14 cellular contexts compared by ENCODE assay signal in genomic region chr1:27361044-27361402, GRCh38. TPM values are rescaled to one million over a fixed set of nuclear protein-coding genes. Genes with fewer than 3 reads are reported as not detected.
DNase-seq lines count a peak whose midpoint lies in the region; ATAC-seq and TF ChIP-seq lines count a peak whose summit lies in the region.
"Had no signal": no experiment of that assay in that cellular context is flagged by ENCODE, and none has a peak within 500 bp of the region (broad histone marks: within the 10 kb centered on the region; RNA-seq: fewer than 3 reads in every experiment).

No MANE protein-coding gene starts in this region.

- peak overlapping the region in 2 of 8 donors; percentile 35 to 39 for H3K27ac Mint-ChIP-seq in CD8-positive, alpha-beta memory T cell
- H3K27ac Mint-ChIP-seq in endodermal cell: no peak overlapping the region
- H3K27ac Mint-ChIP-seq in nephron progenitor cell: no peak overlapping the region
- H3K27ac Mint-ChIP-seq: activated CD8-positive, alpha-beta T cell treated with anti-CD3 and anti-CD28 coated beads for 36 hours had no signal

- 33% methylated on average over 21 of the region's 21 CpGs for WGBS in HUES64
- WGBS in endodermal cell (ENCODE audit: insufficient coverage in 1 of 2, insufficient read length in 1 of 2), 2 experiments: 53 to 74% methylated on average over 17 to 21 of the region's 21 CpGs
- WGBS in gastroesophageal sphincter (ENCODE audit: low coverage in 1 of 2), 2 donors: 100% methylated on average over 4 of the region's 21 CpGs; no CpG with 5 or more reads in 1 of the 2 donors

- peaks cover 48 to 60% (median 55%) of the 10 kb centered on the region in 3 donors for H3K4me1 Mint-ChIP-seq in CD8-positive, alpha-beta memory T cell
- H3K4me1 Mint-ChIP-seq in endodermal cell (peaks cover 14% of the 10 kb centered on the region), nephron progenitor cell (peaks cover 64% of the 10 kb centered on the region)

- no peaks in the 10 kb centered on the region for H3K9me3 ChIP-seq in CD8-positive, alpha-beta memory T cell (ENCODE audit: low read length)
- no peaks in the 10 kb centered on the region for H3K9me3 ChIP-seq in HUES64 (ENCODE audit: insufficient read depth, low read depth, low read length)
- no peaks in the 10 kb centered on the region for H3K9me3 ChIP-seq in endodermal cell (ENCODE audit: control insufficient read depth, low read length)
- H3K9me3 ChIP-seq in gastroesophageal sphincter: no peaks in the 10 kb centered on the region
- H3K9me3 ChIP-seq: sigmoid colon had no signal

- no peaks in the 10 kb centered on the region for H3K9me3 Mint-ChIP-seq in CD8-positive, alpha-beta memory T cell
- H3K9me3 Mint-ChIP-seq in endodermal cell (no peaks in the 10 kb centered on the region), nephron progenitor cell (no peaks in the 10 kb centered on the region)
- H3K9me3 Mint-ChIP-seq: activated CD8-positive, alpha-beta T cell treated with anti-CD3 and anti-CD28 coated beads for 36 hours had no signal

- ATAC-seq in gastroesophageal sphincter: no peak
- no peak for ATAC-seq in sciatic nerve
- ATAC-seq: left lobe of liver, Panc1 had no signal

- TF ChIP-seq POLR2A in gastroesophageal sphincter (IDR thresholded peaks at IDR 0.05): no peak

- H3K4me1 ChIP-seq in CD8-positive, alpha-beta memory T cell (ENCODE audit: insufficient read depth, low read length): peaks cover 50% of the 10 kb centered on the region
- H3K4me1 ChIP-seq in HUES64 (ENCODE audit: insufficient read depth, low read length): peaks cover 15% of the 10 kb centered on the region
- no peaks in the 10 kb centered on the region for H3K4me1 ChIP-seq in endodermal cell (ENCODE audit: control insufficient read depth, insufficient read depth, low read length)
- H3K4me1 ChIP-seq in gastroesophageal sphincter: peaks cover 2 to 57% (median 12%) of the 10 kb centered on the region in 3 donors

- H3K36me3 Mint-ChIP-seq in CD8-positive, alpha-beta memory T cell: no peaks in the 10 kb centered on the region
- peaks cover 2% of the 10 kb centered on the region for H3K36me3 Mint-ChIP-seq in endodermal cell (ENCODE audit: low read depth)
- H3K36me3 Mint-ChIP-seq in nephron progenitor cell (ENCODE audit: low read depth): peaks cover 5% of the 10 kb centered on the region

- CTCF ChIA-PET in CD8-positive, alpha-beta memory T cell (lab: Charles Lee): interaction anchor here (1.0 to 7.3 kb wide), 2 partner anchors 18 to 65 kb away, joined by 4 to 115 read pairs; partner anchors contain the start of gene SYTL1

- no peak for DNase-seq in CD8-positive, alpha-beta memory T cell
- no peak for DNase-seq in endodermal cell
- no peak for DNase-seq in nephron progenitor cell
- no peak for DNase-seq in NCI-H1092 (lab: John Stamatoyannopoulos, UW)
- DNase-seq in sciatic nerve (ENCODE audit: low spot score): no peak
- DNase-seq in NCI-H187 treated with DMSO at 0.1 percent for 48 hours (lab: John Stamatoyannopoulos, UW): no peak
- DNase-seq: NCI-H446 treated with DMSO at 0.1 percent for 48 hours, sigmoid colon had no signal

- H3K9ac ChIP-seq in HUES64 (ENCODE audit: low read depth, low read length) (peak overlapping the region; percentile 37; the same call in 1 of the 2 replicates), endodermal cell (ENCODE audit: extremely low read depth, low read length, poor library complexity, severe bottlenecking) (no peak overlapping the region)

- no peak overlapping the region for H3K27ac ChIP-seq in CD8-positive, alpha-beta memory T cell (ENCODE audit: low read depth, low read length)
- no peak overlapping the region for H3K27ac ChIP-seq in HUES64 (ENCODE audit: low read depth, low read length)
- H3K27ac ChIP-seq in endodermal cell (ENCODE audit: low read depth, low read length): no peak overlapping the region
- no peak overlapping the region for H3K27ac ChIP-seq in gastroesophageal sphincter
- H3K27ac ChIP-seq: sigmoid colon had no signal

- H3K27me3 ChIP-seq in CD8-positive, alpha-beta memory T cell (ENCODE audit: insufficient read depth, low read length, poor library complexity, severe bottlenecking): no peaks in the 10 kb centered on the region
- H3K27me3 ChIP-seq in HUES64 (ENCODE audit: insufficient read depth, low read length) (peaks cover 47% of the 10 kb centered on the region), endodermal cell (ENCODE audit: control insufficient read depth, insufficient read depth, low read length, poor library complexity, severe bottlenecking) (peaks cover 44% of the 10 kb centered on the region), gastroesophageal sphincter (no peaks in the 10 kb centered on the region)
- H3K27me3 ChIP-seq: sigmoid colon had no signal

- POLR2A ChIA-PET in CD8-positive, alpha-beta memory T cell (lab: Charles Lee): no interaction called here

- no peaks in the 10 kb centered on the region for H3K36me3 ChIP-seq in CD8-positive, alpha-beta memory T cell (ENCODE audit: insufficient read depth, low read length)
- H3K36me3 ChIP-seq in HUES64 (ENCODE audit: insufficient read depth, low read length) (no peaks in the 10 kb centered on the region; the same call in 1 of the 2 replicates), endodermal cell (ENCODE audit: control insufficient read depth, insufficient read depth, low read length) (no peaks in the 10 kb centered on the region), gastroesophageal sphincter (peaks cover 0 to 88% of the 10 kb centered on the region in 2 donors)

- intact Hi-C loops in sciatic nerve (cut with DNase I): no loop called here

- peak overlapping the region; percentile 55 to 87 (median 82) for H3K4me3 Mint-ChIP-seq in CD8-positive, alpha-beta memory T cell
- H3K4me3 Mint-ChIP-seq in endodermal cell: peak overlapping the region; percentile 59
- peak overlapping the region; percentile 75 for H3K4me3 Mint-ChIP-seq in nephron progenitor cell

- H3K4me3 ChIP-seq in CD8-positive, alpha-beta memory T cell (ENCODE audit: low read length): no peak overlapping the region
- H3K4me3 ChIP-seq in HUES64 (ENCODE audit: low read length): peak overlapping the region; percentile 76
- H3K4me3 ChIP-seq in endodermal cell (ENCODE audit: low read length): peak overlapping the region; percentile 71
- H3K4me3 ChIP-seq in gastroesophageal sphincter: no peak overlapping the region

- no peak for TF ChIP-seq EP300 in gastroesophageal sphincter (IDR thresholded peaks at IDR 0.05)

- H3K27me3 Mint-ChIP-seq in CD8-positive, alpha-beta memory T cell: no peaks in the 10 kb centered on the region
- H3K27me3 Mint-ChIP-seq in endodermal cell (ENCODE audit: insufficient read depth): peaks cover 59% of the 10 kb centered on the region
- peaks cover 40% of the 10 kb centered on the region for H3K27me3 Mint-ChIP-seq in nephron progenitor cell (ENCODE audit: low read depth, poor library complexity)

- no peak for TF ChIP-seq CTCF in endodermal cell (conservative IDR thresholded peaks at IDR 0.05)
- no peak for TF ChIP-seq CTCF in nephron progenitor cell (IDR thresholded peaks at IDR 0.05)
- TF ChIP-seq CTCF in gastroesophageal sphincter (IDR thresholded peaks at IDR 0.05): no peak

RNA-seq across cellular contexts. Expression of gene MAP3K6, which starts 5.7 kb away (rescaled TPM):
- total RNA-seq in CD8-positive, alpha-beta memory T cell: 1 to 10 TPM; 6.9 to 7.1 TPM
- 6.0 TPM for polyA plus RNA-seq in CD8-positive, alpha-beta memory T cell
- polyA plus RNA-seq in HUES64 (2013, experiment 1 of 2): 4.5 TPM
- 9.9 TPM for polyA plus RNA-seq in HUES64 (2013, experiment 2 of 2)
- total RNA-seq in endodermal cell (10 to 100 TPM in 1 of 2 donors, 1 to 10 TPM in 1; 6.6 to 11.5 TPM), gastroesophageal sphincter (10 to 100 TPM; 31.1 to 64.3 (median 54.3) TPM), sciatic nerve (88.4 TPM)
- polyA plus RNA-seq in endodermal cell (2013, experiment 1 of 2): 14.9 TPM
- polyA plus RNA-seq in endodermal cell (2013, experiment 2 of 2): 14.3 TPM

RNA-seq across cellular contexts. Expression of gene FCN3, which starts 13.6 kb away (rescaled TPM):
- total RNA-seq in CD8-positive, alpha-beta memory T cell: not detected
- not detected for polyA plus RNA-seq in CD8-positive, alpha-beta memory T cell
- not detected for polyA plus RNA-seq in HUES64 (2013, experiment 1 of 2)
- polyA plus RNA-seq in HUES64 (2013, experiment 2 of 2): not detected
- total RNA-seq in endodermal cell: under 1 TPM in 1 of 2 donors, not detected in 1; 0.26 TPM
- polyA plus RNA-seq in endodermal cell (2013, experiment 1 of 2): not detected
- not detected for polyA plus RNA-seq in endodermal cell (2013, experiment 2 of 2)
- total RNA-seq in gastroesophageal sphincter: 10 to 100 TPM in 1 of 4 donors, 1 to 10 TPM in 3; 4.6 to 11.5 (median 6.3) TPM
- 1.2 TPM for total RNA-seq in sciatic nerve
- total RNA-seq: activated CD8-positive, alpha-beta T cell treated with anti-CD3 and anti-CD28 coated beads for 36 hours; glomerular endothelial cell had no signal

RNA-seq across cellular contexts. Expression of gene SYTL1, which starts 19.2 kb away (rescaled TPM):
- 10 to 100 TPM; 21.9 to 24.2 TPM for total RNA-seq in CD8-positive, alpha-beta memory T cell
- 124 TPM for polyA plus RNA-seq in CD8-positive, alpha-beta memory T cell
- polyA plus RNA-seq in HUES64 (2013, experiment 1 of 2): 5.5 TPM
- 5.3 TPM for polyA plus RNA-seq in HUES64 (2013, experiment 2 of 2)
- total RNA-seq in endodermal cell: 1 to 10 TPM; 6.7 to 7.5 TPM
- 3.2 TPM for polyA plus RNA-seq in endodermal cell (2013, experiment 1 of 2)
- 4.9 TPM for polyA plus RNA-seq in endodermal cell (2013, experiment 2 of 2)
- 1 to 10 TPM in 2 of 4 donors, under 1 TPM in 2; 0.81 to 4.8 (median 2.7) TPM for total RNA-seq in gastroesophageal sphincter
- 3.5 TPM for total RNA-seq in sciatic nerve

RNA-seq across cellular contexts. Expression of gene CD164L2, which starts 22.1 kb away (rescaled TPM):
- not detected for total RNA-seq in CD8-positive, alpha-beta memory T cell
- not detected for polyA plus RNA-seq in CD8-positive, alpha-beta memory T cell
- polyA plus RNA-seq in HUES64 (2013, experiment 1 of 2): 0.55 TPM
- polyA plus RNA-seq in HUES64 (2013, experiment 2 of 2): 0.63 TPM
- 1 to 10 TPM; 1.6 to 1.8 TPM for total RNA-seq in endodermal cell
- polyA plus RNA-seq in endodermal cell (2013, experiment 1 of 2): 1.4 TPM
- polyA plus RNA-seq in endodermal cell (2013, experiment 2 of 2): 0.83 TPM
- total RNA-seq in gastroesophageal sphincter: not detected
- not detected for total RNA-seq in sciatic nerve
- total RNA-seq: activated CD8-positive, alpha-beta T cell treated with anti-CD3 and anti-CD28 coated beads for 36 hours; glomerular endothelial cell; left lobe of liver; sigmoid colon had no signal

RNA-seq across cellular contexts. Expression of gene GPR3, which starts 31.4 kb away (rescaled TPM):
- 1 to 10 TPM; 3.3 to 3.9 TPM for total RNA-seq in CD8-positive, alpha-beta memory T cell
- polyA plus RNA-seq in CD8-positive, alpha-beta memory T cell: not detected
- polyA plus RNA-seq in HUES64 (2013, experiment 1 of 2): 7.0 TPM
- polyA plus RNA-seq in HUES64 (2013, experiment 2 of 2): 9.2 TPM
- 1 to 10 TPM; 3.5 to 4.1 TPM for total RNA-seq in endodermal cell
- 4.5 TPM for polyA plus RNA-seq in endodermal cell (2013, experiment 1 of 2)
- 4.5 TPM for polyA plus RNA-seq in endodermal cell (2013, experiment 2 of 2)
- total RNA-seq in gastroesophageal sphincter: under 1 TPM in 1 of 4 donors, not detected in 3; 0.67 TPM
- total RNA-seq in sciatic nerve: 0.71 TPM
- total RNA-seq: left lobe of liver had no signal

Comparison
In these comparisons a context has a peak if more than half of its experiments do, and no peak if none do; other contexts are left out.
1. H3K4me3 ChIP-seq: peak in HUES64 (single experiment) and endodermal cell (single experiment); none in CD8-positive, alpha-beta memory T cell (single experiment) and gastroesophageal sphincter (0 of 2).
2. Peak in every context shown above with its lines, with median percentiles within 50 percentile points of each other: H3K4me3 Mint-ChIP-seq.